Comparison of ENCODE assay signal across 17 cellular contexts in the genomic region with DNA sequence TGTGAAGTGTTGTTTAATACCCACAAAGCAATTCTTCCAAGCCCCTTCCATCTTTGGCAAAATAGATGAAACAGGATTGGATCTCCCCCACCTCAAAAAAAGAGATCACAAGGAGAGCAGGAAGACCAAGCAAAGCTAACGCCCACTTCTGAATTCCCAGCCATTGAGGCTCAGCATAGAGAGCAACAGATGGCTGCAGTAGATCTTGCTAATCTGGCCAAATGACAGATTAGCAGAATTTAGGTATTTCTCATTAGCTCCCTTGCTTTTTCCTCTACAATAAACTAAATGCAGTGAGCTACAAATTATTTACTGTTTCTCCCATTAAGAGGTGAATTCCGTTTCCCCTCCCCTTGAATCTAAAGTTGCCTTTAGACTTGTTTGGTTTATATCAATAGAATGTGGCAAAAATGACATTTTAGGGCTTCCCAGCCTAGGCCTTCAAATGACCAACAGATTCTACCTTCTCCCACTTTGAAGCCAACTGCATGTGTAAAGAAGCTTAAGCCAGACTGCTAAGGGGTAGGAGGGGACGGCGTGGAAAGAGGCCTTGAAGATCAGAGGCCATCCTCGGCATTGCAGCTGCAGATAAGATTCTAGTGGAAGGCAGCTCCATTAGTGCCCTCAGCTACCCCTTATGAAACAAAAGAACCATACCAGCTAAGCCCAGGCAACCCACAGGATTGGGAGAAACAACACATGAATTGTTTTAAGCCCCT.
"Had no signal": no experiment of that assay in that cellular context is flagged by ENCODE, and none has a peak within 500 bp of the region (broad histone marks: within the 10 kb centered on the region; RNA-seq: fewer than 3 reads in every experiment).

No MANE protein-coding gene starts in this region.

- ATAC-seq: foreskin keratinocyte, T-helper 17 cell had no signal

- H3K4me3 ChIP-seq: breast epithelium, ovary, stomach, testis had no signal

- H3K4me1 ChIP-seq: breast epithelium, testis had no signal

- H3K27me3 ChIP-seq: breast epithelium, foreskin keratinocyte, ovary, stomach, testis had no signal

- H3K36me3 ChIP-seq: breast epithelium, ovary, stomach had no signal

- H3K27ac ChIP-seq: breast epithelium, foreskin keratinocyte, ovary, stomach, testis had no signal

- H3K4me3 Mint-ChIP-seq: activated CD4-positive, alpha-beta T cell treated with anti-CD3 and anti-CD28 coated beads, Interleukin-2, amount 10 ng/mL, durations not matched to agents 7 days and 5 days; activated naive CD8-positive, alpha-beta T cell treated with anti-CD3 and anti-CD28 coated beads, Interleukin-2, amount 10 ng/mL, durations not matched to agents 7 days and 5 days; immature natural killer cell; T-helper 17 cell had no signal

- DNase-seq: activated CD4-positive, alpha-beta T cell treated with anti-CD3 and anti-CD28 coated beads, Interleukin-2, amount 10 ng/mL, durations not matched to agents 7 days and 5 days; activated CD8-positive, alpha-beta memory T cell treated with anti-CD3 and anti-CD28 coated beads, Interleukin-2, amount 50 U/mL, for 48 hours; activated naive CD4-positive, alpha-beta T cell; activated naive CD8-positive, alpha-beta T cell treated with anti-CD3 and anti-CD28 coated beads, Interleukin-2, amount 10 ng/mL, durations not matched to agents 7 days and 5 days; anterior cingulate cortex; cerebellar nuclear complex; effector CD8-positive, alpha-beta T cell; foreskin keratinocyte; glutamatergic neuron; immature natural killer cell; ovary; stimulated activated CD4-positive, alpha-beta T cell treated with anti-CD3 and anti-CD28 coated beads, Interleukin-12 subunit alpha, Interleukin-12 subunit beta, amount 100 ng/mL, for 4 hours; stimulated activated CD4-positive, alpha-beta T cell treated with anti-CD3 and anti-CD28 coated beads, Interleukin-2, amount 100 ng/mL, for 24 hours; stomach; T-helper 17 cell; testis had no signal

- H3K9me3 ChIP-seq: breast epithelium, ovary, stomach, testis had no signal

- H3K36me3 Mint-ChIP-seq: activated naive CD8-positive, alpha-beta T cell treated with anti-CD3 and anti-CD28 coated beads, Interleukin-2, amount 10 ng/mL, durations not matched to agents 7 days and 5 days; immature natural killer cell had no signal

- H3K9me3 Mint-ChIP-seq: activated CD4-positive, alpha-beta T cell treated with anti-CD3 and anti-CD28 coated beads, Interleukin-2, amount 10 ng/mL, durations not matched to agents 7 days and 5 days had no signal

- H3K27ac Mint-ChIP-seq: activated CD4-positive, alpha-beta T cell treated with anti-CD3 and anti-CD28 coated beads, Interleukin-2, amount 10 ng/mL, durations not matched to agents 7 days and 5 days; activated naive CD8-positive, alpha-beta T cell treated with anti-CD3 and anti-CD28 coated beads, Interleukin-2, amount 10 ng/mL, durations not matched to agents 7 days and 5 days; immature natural killer cell; T-helper 17 cell had no signal

- H3K4me1 Mint-ChIP-seq: activated CD4-positive, alpha-beta T cell treated with anti-CD3 and anti-CD28 coated beads, Interleukin-2, amount 10 ng/mL, durations not matched to agents 7 days and 5 days; activated naive CD8-positive, alpha-beta T cell treated with anti-CD3 and anti-CD28 coated beads, Interleukin-2, amount 10 ng/mL, durations not matched to agents 7 days and 5 days; immature natural killer cell; T-helper 17 cell had no signal

- H3K27me3 Mint-ChIP-seq: activated CD4-positive, alpha-beta T cell treated with anti-CD3 and anti-CD28 coated beads, Interleukin-2, amount 10 ng/mL, durations not matched to agents 7 days and 5 days; activated naive CD8-positive, alpha-beta T cell treated with anti-CD3 and anti-CD28 coated beads, Interleukin-2, amount 10 ng/mL, durations not matched to agents 7 days and 5 days; T-helper 17 cell had no signal
